Comparison of ENCODE assay signal across 11 cellular contexts in the genomic region with DNA sequence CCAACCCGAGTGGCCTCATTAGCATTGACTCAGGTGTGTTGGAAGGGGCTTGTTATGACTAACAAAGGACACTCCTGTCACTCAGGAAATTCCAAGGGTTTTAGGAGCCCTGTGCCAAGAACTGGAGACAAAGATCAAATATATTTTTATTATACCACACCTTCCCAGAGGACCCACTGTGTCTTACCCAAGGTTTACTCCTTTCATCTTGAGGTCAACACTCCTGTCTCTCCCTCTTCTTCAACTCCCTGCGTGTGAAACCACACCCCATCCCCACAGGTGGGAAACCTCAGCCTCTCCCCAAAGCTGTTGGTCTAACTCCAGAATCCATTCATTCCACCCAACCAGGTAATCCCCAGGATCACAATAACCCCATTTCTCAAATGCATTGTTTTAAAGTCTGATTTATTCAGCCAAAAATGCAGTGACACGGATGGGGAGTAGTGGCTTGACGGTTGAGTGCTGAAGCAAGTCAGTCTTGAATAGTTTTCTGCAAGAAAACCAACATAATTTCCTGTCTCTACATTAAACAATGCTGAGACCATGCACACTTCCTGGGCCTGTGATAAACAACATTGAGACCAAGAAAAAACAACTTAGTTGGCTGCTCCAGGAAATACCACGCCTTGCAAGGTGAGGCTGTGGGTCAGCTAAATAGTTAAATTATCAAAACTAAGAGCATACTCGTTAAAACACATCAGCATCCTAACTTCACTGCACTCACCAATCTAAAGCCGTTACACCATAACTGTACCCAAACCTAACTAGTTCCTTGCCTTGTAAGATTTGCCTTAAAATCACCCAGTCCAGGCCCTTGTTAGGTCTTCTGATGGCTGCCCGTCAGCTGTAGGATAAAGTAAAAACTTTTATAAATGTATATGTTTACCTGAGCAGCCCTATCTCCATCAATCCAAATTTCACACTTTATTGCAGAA. TPM values are rescaled to one million over a fixed set of nuclear protein-coding genes. Genes with fewer than 3 reads are reported as not detected.
DNase-seq lines count a peak whose midpoint lies in the region; ATAC-seq lines count a peak whose summit lies in the region.
"Had no signal": no experiment of that assay in that cellular context is flagged by ENCODE, and none has a peak within 500 bp of the region (broad histone marks: within the 10 kb centered on the region; RNA-seq: fewer than 3 reads in every experiment).

No MANE protein-coding gene starts in this region.

- H3K4me3 Mint-ChIP-seq in activated T-cell treated with anti-CD3 and anti-CD28 coated beads, Interleukin-2, amount 50 U/mL, for 4 hours: peak overlapping the region; percentile 55
- H3K4me3 Mint-ChIP-seq in central memory CD8-positive, alpha-beta T cell: peak overlapping the region; percentile 81

- peak overlapping the region; percentile 94 for H3K27ac Mint-ChIP-seq in central memory CD8-positive, alpha-beta T cell (ENCODE audit: low read depth)

- no peak overlapping the region for H3K4me3 ChIP-seq in Jurkat, Clone E6-1 (ENCODE audit: low read length)
- no peak overlapping the region for H3K4me3 ChIP-seq in skin epidermis
- H3K4me3 ChIP-seq: lower lobe of right lung had no signal

- peaks cover 63% of the 10 kb centered on the region for H3K4me1 Mint-ChIP-seq in activated T-cell treated with anti-CD3 and anti-CD28 coated beads, Interleukin-2, amount 50 U/mL, for 4 hours (ENCODE audit: low read depth)
- peaks cover 65% of the 10 kb centered on the region for H3K4me1 Mint-ChIP-seq in central memory CD8-positive, alpha-beta T cell

- H3K27me3 Mint-ChIP-seq in activated T-cell treated with anti-CD3 and anti-CD28 coated beads, Interleukin-2, amount 50 U/mL, for 4 hours (ENCODE audit: low read depth): no peaks in the 10 kb centered on the region
- no peaks in the 10 kb centered on the region for H3K27me3 Mint-ChIP-seq in central memory CD8-positive, alpha-beta T cell

- H3K27ac ChIP-seq in skin epidermis: peak overlapping the region in 12 of 21 experiments; percentile 1 to 86 (median 40)
- H3K27ac ChIP-seq: epithelial cell of prostate, lower lobe of right lung had no signal

- peaks cover 4% of the 10 kb centered on the region for H3K9me3 Mint-ChIP-seq in activated T-cell treated with anti-CD3 and anti-CD28 coated beads, Interleukin-2, amount 50 U/mL, for 4 hours
- no peaks in the 10 kb centered on the region for H3K9me3 Mint-ChIP-seq in central memory CD8-positive, alpha-beta T cell

- peak in 1 of 2 donors; percentile 46 for ATAC-seq in activated T-cell treated with anti-CD3 and anti-CD28 coated beads, Interleukin-2, amount 50 U/mL, for 4 hours
- ATAC-seq in central memory CD8-positive, alpha-beta T cell (replicated peaks; ENCODE audit: extremely low read depth, poor library complexity, severe bottlenecking): peak; percentile 98

- no peaks in the 10 kb centered on the region for H3K36me3 Mint-ChIP-seq in activated T-cell treated with anti-CD3 and anti-CD28 coated beads, Interleukin-2, amount 50 U/mL, for 4 hours (ENCODE audit: insufficient read depth)
- H3K36me3 Mint-ChIP-seq in central memory CD8-positive, alpha-beta T cell (ENCODE audit: insufficient read depth): peaks cover 3% of the 10 kb centered on the region

- DNase-seq in activated T-cell treated with anti-CD3 and anti-CD28 coated beads, Interleukin-2, amount 50 U/mL, for 4 hours: no peak
- DNase-seq in activated T-cell treated with anti-CD3 and anti-CD28 coated beads for 4 hours (no peak), Ammon's horn (ENCODE audit: low spot score) (no peak), medulla oblongata (ENCODE audit: extremely low spot score) (no peak), T1000 (lab: John Stamatoyannopoulos, UW) (no peak)
- DNase-seq in Jurkat, Clone E6-1 (ENCODE audit: low read depth, low spot score): peak; percentile 78
- no peak for DNase-seq in central memory CD8-positive, alpha-beta T cell (ENCODE audit: low spot score in 2 of 2)
- DNase-seq: lower lobe of right lung, NCI-H69 had no signal

RNA-seq across cellular contexts. Expression of gene SPON1, which starts 38.5 kb away (rescaled TPM):
- 1 to 10 TPM in 1 of 3 donors, under 1 TPM in 2; 0.82 to 1.1 (median 0.87) TPM for total RNA-seq in activated T-cell treated with anti-CD3 and anti-CD28 coated beads, Interleukin-2, amount 50 U/mL, for 4 hours
- polyA plus RNA-seq in Jurkat, Clone E6-1 (2012; ENCODE audit: insufficient read depth, insufficient read length): not detected
